Comparison of ENCODE assay signal across 20 cellular contexts in genomic region chr6:148225871-148226270, GRCh38.
"Had no signal": no experiment of that assay in that cellular context is flagged by ENCODE, and none has a peak within 500 bp of the region (broad histone marks: within the 10 kb centered on the region; RNA-seq: fewer than 3 reads in every experiment).

No MANE protein-coding gene starts in this region.

- H3K27me3 Mint-ChIP-seq: type B pancreatic cell had no signal

- H3K27ac Mint-ChIP-seq: effector memory CD8-positive, alpha-beta T cell; natural killer cell treated with Interleukin-12 subunit alpha and Interleukin-12 subunit beta and Interleukin-15 and Interleukin-18, amount 100 ng/mL, for 72 hours; stimulated activated naive B cell treated with anti-CD40 and anti-IgM and Interleukin-4, amounts not matched to agents 10 μg/mL and 1 μg/mL and 100 μg/mL, for 72 hours; stimulated activated naive CD8-positive, alpha-beta T cell treated with anti-CD3 and anti-CD28 coated beads, Interleukin-15, amount 100 ng/mL, for 72 hours; type B pancreatic cell had no signal

- H3K9me3 Mint-ChIP-seq: effector memory CD8-positive, alpha-beta T cell; natural killer cell treated with Interleukin-12 subunit alpha and Interleukin-12 subunit beta and Interleukin-15 and Interleukin-18, amount 100 ng/mL, for 72 hours; stimulated activated naive CD8-positive, alpha-beta T cell treated with anti-CD3 and anti-CD28 coated beads, Interleukin-15, amount 100 ng/mL, for 72 hours had no signal

- H3K4me1 ChIP-seq: heart left ventricle, psoas muscle, sigmoid colon, uterus had no signal

- H3K4me1 Mint-ChIP-seq: stimulated activated naive B cell treated with anti-CD40 and anti-IgM and Interleukin-4, amounts not matched to agents 10 μg/mL and 1 μg/mL and 100 μg/mL, for 72 hours; stimulated activated naive CD8-positive, alpha-beta T cell treated with anti-CD3 and anti-CD28 coated beads, Interleukin-15, amount 100 ng/mL, for 72 hours had no signal

- ATAC-seq: effector memory CD8-positive, alpha-beta T cell; heart left ventricle; natural killer cell treated with Interleukin-12 subunit alpha and Interleukin-12 subunit beta and Interleukin-15 and Interleukin-18, amount 100 ng/mL, for 72 hours; psoas muscle; stimulated activated naive B cell treated with anti-CD40 and anti-IgM and Interleukin-4, amounts not matched to agents 10 μg/mL and 1 μg/mL and 100 μg/mL, for 72 hours; stimulated activated naive CD8-positive, alpha-beta T cell treated with anti-CD3 and anti-CD28 coated beads, Interleukin-15, amount 100 ng/mL, for 72 hours had no signal

- H3K36me3 Mint-ChIP-seq: natural killer cell treated with Interleukin-12 subunit alpha and Interleukin-12 subunit beta and Interleukin-15 and Interleukin-18, amount 100 ng/mL, for 72 hours; stimulated activated naive B cell treated with anti-CD40 and anti-IgM and Interleukin-4, amounts not matched to agents 10 μg/mL and 1 μg/mL and 100 μg/mL, for 72 hours had no signal

- H3K27ac ChIP-seq: epithelial cell of prostate, esophagus muscularis mucosa, heart left ventricle, parathyroid adenoma, psoas muscle, sigmoid colon, skin epidermis, thyroid gland, uterus had no signal

- H3K36me3 ChIP-seq: esophagus muscularis mucosa, heart left ventricle, sigmoid colon, thyroid gland, uterus had no signal

- H3K4me3 ChIP-seq: esophagus muscularis mucosa, heart left ventricle, psoas muscle, sigmoid colon, skin epidermis, thyroid gland, uterus had no signal

- H3K4me3 Mint-ChIP-seq: effector memory CD8-positive, alpha-beta T cell; natural killer cell treated with Interleukin-12 subunit alpha and Interleukin-12 subunit beta and Interleukin-15 and Interleukin-18, amount 100 ng/mL, for 72 hours; stimulated activated naive B cell treated with anti-CD40 and anti-IgM and Interleukin-4, amounts not matched to agents 10 μg/mL and 1 μg/mL and 100 μg/mL, for 72 hours; stimulated activated naive CD8-positive, alpha-beta T cell treated with anti-CD3 and anti-CD28 coated beads, Interleukin-15, amount 100 ng/mL, for 72 hours; type B pancreatic cell had no signal

- H3K27me3 ChIP-seq: esophagus muscularis mucosa, sigmoid colon, thyroid gland, uterus had no signal

- H3K9me3 ChIP-seq: esophagus muscularis mucosa, heart left ventricle, psoas muscle, sigmoid colon, thyroid gland, uterus had no signal

- DNase-seq: central memory CD4-positive, alpha-beta T cell; cortex of kidney; effector memory CD8-positive, alpha-beta T cell; heart left ventricle; mammary epithelial cell; occipital lobe; psoas muscle; sigmoid colon; stimulated activated CD4-positive, alpha-beta T cell treated with anti-CD3 and anti-CD28 coated beads, Interleukin-2, amount 100 ng/mL, for 24 hours; stimulated activated CD4-positive, alpha-beta T cell treated with anti-CD3 and anti-CD28 coated beads, Interleukin-4, amount 100 ng/mL, for 4 hours; stimulated activated naive B cell treated with anti-CD40 and anti-IgM and Interleukin-4, amounts not matched to agents 10 μg/mL and 1 μg/mL and 100 μg/mL, for 72 hours; stimulated activated naive CD8-positive, alpha-beta T cell treated with anti-CD3 and anti-CD28 coated beads, Interleukin-15, amount 100 ng/mL, for 72 hours; thyroid gland; uterus had no signal
